Comparison of ENCODE assay signal across 1 cellular context in genomic region chr7:27124979-27125689, GRCh38.
TF ChIP-seq lines count a peak whose summit lies in the region.

No MANE protein-coding gene starts in this region.

TF ChIP-seq in IMR-90, 13 proteins besides CTCF, POLR2A, EP300 and RAD21:
- TF ChIP-seq CEBPB (IDR thresholded peaks at IDR 0.05; ENCODE audit: low read depth, low read length): no peak
- TF ChIP-seq MXI1 (IDR thresholded peaks at IDR 0.05; ENCODE audit: borderline replicate concordance, low read depth, low read length): no peak
- no peak for TF ChIP-seq FOS (IDR thresholded peaks at IDR 0.05; ENCODE audit: low read depth, low read length)
- no peak for TF ChIP-seq BHLHE40 (IDR thresholded peaks at IDR 0.05; ENCODE audit: low read depth, low read length)
- TF ChIP-seq NFE2L2 (IDR thresholded peaks at IDR 0.05; ENCODE audit: low read depth, low read length): no peak
- no peak for TF ChIP-seq ELK1 (IDR thresholded peaks at IDR 0.05; ENCODE audit: borderline replicate concordance, low read depth, low read length)
- no peak for TF ChIP-seq MAFK (IDR thresholded peaks at IDR 0.05; ENCODE audit: low read depth, low read length)
- no peak; the same call in 1 of the 2 replicates for TF ChIP-seq CHD1 (IDR thresholded peaks at IDR 0.05; ENCODE audit: low read depth, low read length)
- TF ChIP-seq RFX5 (IDR thresholded peaks at IDR 0.05; ENCODE audit: low read depth, low read length): no peak
- no peak for TF ChIP-seq RCOR1 (IDR thresholded peaks at IDR 0.05; ENCODE audit: insufficient replicate concordance, low read length)
